In the genomic region with DNA sequence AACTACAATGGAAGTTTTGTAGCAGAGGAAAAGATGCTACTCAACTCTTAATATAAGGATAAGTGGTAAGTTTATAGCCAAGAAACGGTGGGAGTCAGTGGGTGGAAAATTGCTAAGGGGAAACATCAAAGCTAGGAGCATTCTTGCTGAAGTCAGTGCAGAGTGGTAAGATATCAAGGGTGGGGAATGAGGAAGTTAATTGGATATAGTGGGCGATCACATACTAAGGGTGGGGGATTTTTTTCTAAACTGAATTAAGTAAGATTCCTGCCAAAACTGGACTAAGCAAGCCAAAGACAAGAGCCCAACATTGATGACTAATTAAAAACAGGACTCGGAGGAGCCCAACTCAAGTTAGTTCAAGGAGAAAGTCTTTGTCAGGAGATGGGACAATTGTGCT, we compare ENCODE assay signal across 29 cellular contexts.
"Had no signal": no experiment of that assay in that cellular context is flagged by ENCODE, and none has a peak within 500 bp of the region (broad histone marks: within the 10 kb centered on the region; RNA-seq: fewer than 3 reads in every experiment).

No MANE protein-coding gene starts in this region.

- H3K27me3 ChIP-seq: breast epithelium, cardiac muscle cell, colonic mucosa, foreskin keratinocyte, gastrocnemius medialis, heart left ventricle had no signal

- ATAC-seq: activated CD8-positive, alpha-beta T cell treated with anti-CD3 and anti-CD28 coated beads for 36 hours; activated T-cell treated with anti-CD3 and anti-CD28 coated beads, Interleukin-2, amount 50 U/mL, for 4 hours; activated T-helper 17 cell treated with anti-CD3 and anti-CD28 coated beads, Interleukin-2, amount 50 U/mL, for 72 hours; esophagus mucosa; foreskin keratinocyte; gastrocnemius medialis; heart left ventricle; WTC11 had no signal

- H3K4me3 ChIP-seq: breast epithelium, cardiac muscle cell, colonic mucosa, gastrocnemius medialis, heart left ventricle had no signal

- DNase-seq: activated CD4-positive, alpha-beta T cell treated with anti-CD3 and anti-CD28 coated beads for 1 hour; activated CD4-positive, alpha-beta T cell treated with anti-CD3 and anti-CD28 coated beads for 4 hours; activated CD4-positive, alpha-beta T cell treated with anti-CD3 and anti-CD28 coated beads, Interleukin-2, amount 50 U/mL, for 1 hour; activated CD4-positive, alpha-beta T cell treated with anti-CD3 and anti-CD28 coated beads, Interleukin-2, amount 50 U/mL, for 48 hours; activated CD8-positive, alpha-beta memory T cell treated with anti-CD3 and anti-CD28 coated beads for 24 hours; activated CD8-positive, alpha-beta T cell treated with anti-CD3 and anti-CD28 coated beads for 36 hours; activated effector memory CD4-positive, alpha-beta T cell treated with Interleukin-2 at 50 U/mL for 16 hours; activated gamma-delta T cell treated with Interleukin-2 at 50 U/mL for 16 hours; activated naive CD4-positive, alpha-beta T cell treated with anti-CD3 and anti-CD28 coated beads, Interleukin-2, amount 50 U/mL, for 16 hours; activated naive CD4-positive, alpha-beta T cell treated with Interleukin-2 at 50 U/mL for 16 hours; activated T-cell treated with anti-CD3 and anti-CD28 coated beads, Interleukin-2, amount 50 U/mL, for 4 hours; amygdala; aorta; central memory CD4-positive, alpha-beta T cell; cerebellar nuclear complex; colonic mucosa; effector memory CD4-positive, alpha-beta T cell; endodermal cell; foreskin keratinocyte; gastrocnemius medialis; glutamatergic neuron; heart left ventricle; T-helper 2 cell had no signal

- H3K4me1 ChIP-seq: breast epithelium, colonic mucosa had no signal

- H3K27ac ChIP-seq: breast epithelium, cardiac muscle cell, colonic mucosa, foreskin keratinocyte, gastrocnemius medialis, heart left ventricle, VCaP had no signal

- H3K36me3 ChIP-seq: breast epithelium, cardiac muscle cell, colonic mucosa, gastrocnemius medialis, heart left ventricle had no signal

- H3K9me3 ChIP-seq: breast epithelium, colonic mucosa, gastrocnemius medialis, heart left ventricle had no signal
